Comparison of ENCODE assay signal across 19 cellular contexts in genomic region chrX:29880977-29881376, GRCh38.
"Had no signal": no experiment of that assay in that cellular context is flagged by ENCODE, and none has a peak within 500 bp of the region (broad histone marks: within the 10 kb centered on the region; RNA-seq: fewer than 3 reads in every experiment).

No MANE protein-coding gene starts in this region.

- H3K27ac ChIP-seq: dorsolateral prefrontal cortex, parathyroid adenoma, stomach, thyroid gland, vagina had no signal

- H3K4me3 ChIP-seq: dorsolateral prefrontal cortex, lung, smooth muscle cell, stomach, thyroid gland, vagina had no signal

- H2AFZ ChIP-seq: parathyroid adenoma had no signal

- ATAC-seq: left lobe of liver; natural killer cell treated with Interleukin-12 subunit alpha and Interleukin-12 subunit beta and Interleukin-15 and Interleukin-18, amount 100 ng/mL, for 72 hours; sciatic nerve had no signal

- H3K36me3 ChIP-seq: stomach, thyroid gland, vagina had no signal

- DNase-seq: dorsolateral prefrontal cortex; effector CD4-positive, alpha-beta T cell; head of caudate nucleus; kidney; stimulated activated CD4-positive, alpha-beta T cell treated with anti-CD3 and anti-CD28 coated beads, Interleukin-12 subunit alpha, Interleukin-12 subunit beta, amount 100 ng/mL, for 4 hours; stimulated activated CD4-positive, alpha-beta T cell treated with anti-CD3 and anti-CD28 coated beads, Interleukin-1b, Interleukin-23, amount 100 ng/mL, for 48 hours; stimulated activated CD4-positive, alpha-beta T cell treated with anti-CD3 and anti-CD28 coated beads, Interleukin-4, amount 100 ng/mL, for 1 hour; stimulated activated CD8-positive, alpha-beta memory T cell treated with anti-CD3 and anti-CD28 coated beads, Interleukin-4, amount 100 ng/mL, for 48 hours; stimulated activated naive CD4-positive, alpha-beta T cell; stomach; thyroid gland; trophoblast cell had no signal

- H3K4me1 ChIP-seq: parathyroid adenoma, stomach, thyroid gland, vagina had no signal

- H3K4me2 ChIP-seq: smooth muscle cell had no signal

- H3K9me3 ChIP-seq: stomach, thyroid gland, vagina had no signal

- H3K9ac ChIP-seq: parathyroid adenoma had no signal

- H3K79me2 ChIP-seq: parathyroid adenoma had no signal

- H3K27me3 ChIP-seq: stomach, thyroid gland, vagina had no signal
